Comparison of ENCODE assay signal across 1 cellular context in genomic region chr9:2857564-2858198, GRCh38.
TF ChIP-seq lines count a peak whose summit lies in the region.

No MANE protein-coding gene starts in this region.

TF ChIP-seq in WTC11, 78 proteins besides CTCF, POLR2A, EP300 and RAD21 (continued from another document):
- TF ChIP-seq ZNF396 (CRISPR knock-in tag; IDR thresholded peaks at IDR 0.05; ENCODE audit: borderline replicate concordance) = no peak
